In genomic region chr3:120093923-120094775, GRCh38 we compare ENCODE assay signal across 1 cellular context.
TF ChIP-seq lines count a peak whose summit lies in the region.

Gene GSK3B (minus strand): TSS chr3:120094447. CDS start chr3:120093434, 1,013 bp downstream.

TF ChIP-seq in K562, 482 proteins besides CTCF, POLR2A, EP300 and RAD21 (continued from another document):
- peak; percentile 47; the same call in 1 of the 2 replicates for TF ChIP-seq HMGXB4 (CRISPR knock-in tag; IDR thresholded peaks at IDR 0.05)
- TF ChIP-seq CCNT2 (IDR thresholded peaks at IDR 0.05; ENCODE audit: borderline replicate concordance, extremely low read depth, insufficient read length, low read depth, low read length): peak; percentile 24
- TF ChIP-seq ZFX (CRISPR knock-in tag; IDR thresholded peaks at IDR 0.05): peak; percentile 57
- TF ChIP-seq ZNF24 (IDR thresholded peaks at IDR 0.05): peak; percentile 99
- TF ChIP-seq POLR2G (IDR thresholded peaks at IDR 0.05; ENCODE audit: low read depth, low read length): peak; percentile 86
- no peak for TF ChIP-seq MBD1 (CRISPR knock-in tag; IDR thresholded peaks at IDR 0.05)
- peak; percentile 86 for TF ChIP-seq VEZF1 (CRISPR knock-in tag; IDR thresholded peaks at IDR 0.05)
- no peak for TF ChIP-seq E2F8 (IDR thresholded peaks at IDR 0.05; ENCODE audit: low read depth, partially characterized antibody)
- peak in 1 of 2 experiments; percentile 26; a peak in 1 of 4 replicates for TF ChIP-seq KDM4B (IDR thresholded peaks at IDR 0.05; ENCODE audit: borderline replicate concordance in 2 of 2, low read depth in 1 of 2)
- TF ChIP-seq PHF20 (IDR thresholded peaks at IDR 0.05; ENCODE audit: partially characterized antibody): no peak
- no peak for TF ChIP-seq ZNF134 (CRISPR knock-in tag; conservative IDR thresholded peaks at IDR 0.05)
- TF ChIP-seq HNRNPH1 (optimal IDR thresholded peaks at IDR 0.05; ENCODE audit: low read depth, low read length): peak; percentile 86
- TF ChIP-seq ARHGAP35 (IDR thresholded peaks at IDR 0.05; ENCODE audit: partially characterized antibody): no peak
- no peak for TF ChIP-seq JUNB (CRISPR knock-in tag; conservative IDR thresholded peaks at IDR 0.05)
- peak; percentile 46; the same call in 1 of the 2 replicates for TF ChIP-seq POLR2AphosphoS5 (IDR thresholded peaks at IDR 0.05; ENCODE audit: control insufficient read depth, insufficient read depth, low read depth, low read length)
- TF ChIP-seq RBM34 (IDR thresholded peaks at IDR 0.05; ENCODE audit: borderline replicate concordance, insufficient read depth, low read length): no peak
- TF ChIP-seq HES1 (IDR thresholded peaks at IDR 0.05; ENCODE audit: low read depth): no peak
- no peak for TF ChIP-seq ZC3H4 (CRISPR knock-in tag; IDR thresholded peaks at IDR 0.05; ENCODE audit: borderline replicate concordance)
- TF ChIP-seq HNRNPLL (IDR thresholded peaks at IDR 0.05; ENCODE audit: low read depth, low read length, poor library complexity, severe bottlenecking): peak; percentile 100
- peak in 1 of 2 experiments; percentile 76; a peak in 2 of 4 replicates for TF ChIP-seq UBTF (IDR thresholded peaks at IDR 0.05; ENCODE audit: borderline replicate concordance in 1 of 2, low read depth in 2 of 2, low read length in 2 of 2)
- peak; percentile 42 for TF ChIP-seq TAF1 (IDR thresholded peaks at IDR 0.05; ENCODE audit: control insufficient read depth, extremely low read depth, insufficient read depth, low read length, severe bottlenecking)
- TF ChIP-seq HNRNPK (IDR thresholded peaks at IDR 0.05; ENCODE audit: low read depth, low read length, poor library complexity, severe bottlenecking): peak; percentile 100
